ENCODE assay signal across 1 cellular context in genomic region chr16:1775846-1776671, GRCh38.
TF ChIP-seq lines count a peak whose summit lies in the region.

No MANE protein-coding gene starts in this region.

TF ChIP-seq in K562, 482 proteins besides CTCF, POLR2A, EP300 and RAD21:
- TF ChIP-seq ZBTB33 (CRISPR knock-in tag; IDR thresholded peaks at IDR 0.05): peak; percentile 84
- peak; percentile 22 for TF ChIP-seq POLR2B (IDR thresholded peaks at IDR 0.05; ENCODE audit: low read depth, partially characterized antibody)
- peak; percentile 66 for TF ChIP-seq POLR2G (IDR thresholded peaks at IDR 0.05; ENCODE audit: low read depth, low read length)
- TF ChIP-seq RBFOX2 (IDR thresholded peaks at IDR 0.05; ENCODE audit: low read depth, low read length): peak; percentile 38
- TF ChIP-seq SUPT5H (IDR thresholded peaks at IDR 0.05): peak; percentile 12; the same call in 1 of the 2 replicates
- no peak for TF ChIP-seq SIN3A (IDR thresholded peaks at IDR 0.05; ENCODE audit: borderline replicate concordance in 2 of 2, control insufficient read depth in 1 of 2, low read depth in 2 of 2, low read length in 2 of 2)
- no peak for TF ChIP-seq RBM22 (IDR thresholded peaks at IDR 0.05; ENCODE audit: low read depth, low read length, poor library complexity, severe bottlenecking)
